ENCODE assay signal across 29 cellular contexts in genomic region chr10:99849057-99849456, GRCh38.
"Had no signal": no experiment of that assay in that cellular context is flagged by ENCODE, and none has a peak within 500 bp of the region (broad histone marks: within the 10 kb centered on the region; RNA-seq: fewer than 3 reads in every experiment).

No MANE protein-coding gene starts in this region.

- H3K9me3 ChIP-seq: gastroesophageal sphincter, ovary, thoracic aorta had no signal

- H3K27ac Mint-ChIP-seq: activated naive CD4-positive, alpha-beta T cell treated with anti-CD3 and anti-CD28 coated beads, Interleukin-2, amount 10 ng/mL, durations not matched to agents 7 days and 5 days; activated T-cell treated with anti-CD3 and anti-CD28 coated beads, Interleukin-2, amount 50 U/mL, for 24 hours; effector memory CD8-positive, alpha-beta T cell; mesothelial cell of epicardium; nephron progenitor cell; progenitor cell of endocrine pancreas; stimulated activated effector memory CD8-positive, alpha-beta T cell treated with anti-CD3 and anti-CD28 coated beads, Interleukin-12 subunit alpha, Interleukin-12 subunit beta, amount 100 ng/mL, for 72 hours; stimulated activated naive CD8-positive, alpha-beta T cell treated with anti-CD3 and anti-CD28 coated beads, Interleukin-15, Interleukin-2, amounts not matched to agents 100 ng/mL and 50 ng/mL, for 24 hours; T-cell had no signal

- H3K4me1 Mint-ChIP-seq: stimulated activated effector memory CD8-positive, alpha-beta T cell treated with anti-CD3 and anti-CD28 coated beads, Interleukin-12 subunit alpha, Interleukin-12 subunit beta, amount 100 ng/mL, for 72 hours had no signal

- ATAC-seq: effector memory CD8-positive, alpha-beta T cell; gastroesophageal sphincter; left ventricle myocardium superior; sciatic nerve; stimulated activated effector memory CD8-positive, alpha-beta T cell treated with anti-CD3 and anti-CD28 coated beads, Interleukin-12 subunit alpha, Interleukin-12 subunit beta, amount 100 ng/mL, for 72 hours; T-cell had no signal

- H3K4me3 ChIP-seq: gastroesophageal sphincter, ovary, skin epidermis, thoracic aorta had no signal

- H3K27ac ChIP-seq: gastroesophageal sphincter, ovary, skin epidermis, thoracic aorta had no signal

- H3K36me3 Mint-ChIP-seq: activated naive CD4-positive, alpha-beta T cell treated with anti-CD3 and anti-CD28 coated beads, Interleukin-2, amount 10 ng/mL, durations not matched to agents 7 days and 5 days; mesothelial cell of epicardium; stimulated activated effector memory CD8-positive, alpha-beta T cell treated with anti-CD3 and anti-CD28 coated beads, Interleukin-12 subunit alpha, Interleukin-12 subunit beta, amount 100 ng/mL, for 72 hours had no signal

- H3K27me3 ChIP-seq: gastroesophageal sphincter, ovary had no signal

- H3K36me3 ChIP-seq: ovary, thoracic aorta had no signal

- H3K9me3 Mint-ChIP-seq: activated naive CD4-positive, alpha-beta T cell treated with anti-CD3 and anti-CD28 coated beads, Interleukin-2, amount 10 ng/mL, durations not matched to agents 7 days and 5 days; activated T-cell treated with anti-CD3 and anti-CD28 coated beads, Interleukin-2, amount 50 U/mL, for 24 hours; effector memory CD8-positive, alpha-beta T cell; naive B cell; nephron progenitor cell; stimulated activated effector memory CD8-positive, alpha-beta T cell treated with anti-CD3 and anti-CD28 coated beads, Interleukin-12 subunit alpha, Interleukin-12 subunit beta, amount 100 ng/mL, for 72 hours; stimulated activated naive CD8-positive, alpha-beta T cell treated with anti-CD3 and anti-CD28 coated beads, Interleukin-15, Interleukin-2, amounts not matched to agents 100 ng/mL and 50 ng/mL, for 24 hours had no signal

- DNase-seq: activated CD4-positive, alpha-beta T cell treated with anti-CD3 and anti-CD28 coated beads for 48 hours; activated CD4-positive, alpha-beta T cell treated with anti-CD3 and anti-CD28 coated beads, Interleukin-2, amount 50 U/mL, for 48 hours; activated CD4-positive, CD25-positive, alpha-beta regulatory T cell; activated CD8-positive, alpha-beta memory T cell treated with anti-CD3 and anti-CD28 coated beads, Interleukin-2, amount 50 U/mL, for 4 hours; activated gamma-delta T cell; activated naive CD4-positive, alpha-beta T cell treated with anti-CD3 and anti-CD28 coated beads, Interleukin-2, amount 10 ng/mL, durations not matched to agents 7 days and 5 days; activated T-cell treated with anti-CD3 and anti-CD28 coated beads, Interleukin-2, amount 50 U/mL, for 24 hours; amygdala; caudate nucleus; cortex of kidney; effector memory CD8-positive, alpha-beta T cell; hypothalamus; islet precursor cell; left ventricle myocardium superior; mammary epithelial cell; naive B cell; nephron progenitor cell; ovary; stimulated activated CD4-positive, alpha-beta T cell treated with anti-CD3 and anti-CD28 coated beads, Interleukin-12 subunit alpha, Interleukin-12 subunit beta, amount 100 ng/mL, for 4 hours; stimulated activated CD4-positive, alpha-beta T cell treated with anti-CD3 and anti-CD28 coated beads, Interleukin-4, amount 100 ng/mL, for 24 hours; T-cell had no signal

- H3K27me3 Mint-ChIP-seq: effector memory CD8-positive, alpha-beta T cell; naive B cell; progenitor cell of endocrine pancreas; stimulated activated naive CD8-positive, alpha-beta T cell treated with anti-CD3 and anti-CD28 coated beads, Interleukin-15, Interleukin-2, amounts not matched to agents 100 ng/mL and 50 ng/mL, for 24 hours had no signal

- H3K4me3 Mint-ChIP-seq: activated naive CD4-positive, alpha-beta T cell treated with anti-CD3 and anti-CD28 coated beads, Interleukin-2, amount 10 ng/mL, durations not matched to agents 7 days and 5 days; activated T-cell treated with anti-CD3 and anti-CD28 coated beads, Interleukin-2, amount 50 U/mL, for 24 hours; effector memory CD8-positive, alpha-beta T cell; mesothelial cell of epicardium; naive B cell; nephron progenitor cell; stimulated activated effector memory CD8-positive, alpha-beta T cell treated with anti-CD3 and anti-CD28 coated beads, Interleukin-12 subunit alpha, Interleukin-12 subunit beta, amount 100 ng/mL, for 72 hours; stimulated activated naive CD8-positive, alpha-beta T cell treated with anti-CD3 and anti-CD28 coated beads, Interleukin-15, Interleukin-2, amounts not matched to agents 100 ng/mL and 50 ng/mL, for 24 hours; T-cell had no signal
